26 cellular contexts compared by ENCODE assay signal in the genomic region with DNA sequence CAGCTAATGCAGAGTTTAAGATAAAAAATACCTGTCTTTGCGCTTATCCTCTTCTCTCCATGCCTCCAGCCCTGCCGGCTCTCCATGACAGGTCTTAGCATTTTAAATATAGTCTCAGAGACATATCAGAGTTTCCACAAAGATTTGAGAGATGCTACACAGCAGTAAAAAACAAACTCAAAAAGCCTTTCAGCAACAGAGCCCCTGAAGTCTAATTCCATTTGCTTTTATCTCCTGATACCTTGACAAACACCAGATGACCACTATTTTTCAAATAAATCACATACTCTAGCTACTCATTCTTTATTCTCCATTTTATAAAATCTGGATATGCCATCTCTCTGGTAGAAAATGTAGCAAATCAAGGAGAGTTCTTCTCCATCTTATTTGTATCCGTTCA.
DNase-seq lines count a peak whose midpoint lies in the region; TF ChIP-seq lines count a peak whose summit lies in the region.
"Had no signal": no experiment of that assay in that cellular context is flagged by ENCODE, and none has a peak within 500 bp of the region (broad histone marks: within the 10 kb centered on the region; RNA-seq: fewer than 3 reads in every experiment).

No MANE protein-coding gene starts in this region.

- H3K4me2 ChIP-seq in OCI-LY3 (ENCODE audit: low read length) (peak overlapping the region; percentile 48), SK-N-SH (no peak overlapping the region)
- H3K4me2 ChIP-seq: A549, BLaER1 had no signal

- no peaks in the 10 kb centered on the region for H3K9me3 Mint-ChIP-seq in nephron progenitor cell
- H3K9me3 Mint-ChIP-seq: CD8-positive, alpha-beta memory T cell had no signal

- peak overlapping the region; percentile 11; the same call in 1 of the 2 replicates for H3K4me3 ChIP-seq in BE2C (ENCODE audit: low read depth, low read length)
- H3K4me3 ChIP-seq in OCI-LY3 (ENCODE audit: low read length), result no peak overlapping the region
- H3K4me3 ChIP-seq in SK-N-SH (ENCODE audit: low read depth in 2 of 2, low read length in 1 of 2), result no peak overlapping the region
- no peak overlapping the region for H3K4me3 ChIP-seq in esophagus muscularis mucosa
- H3K4me3 ChIP-seq: A549, BLaER1, GM12878 had no signal

- no peak for TF ChIP-seq RAD21 in SK-N-SH (IDR thresholded peaks at IDR 0.05; ENCODE audit: low read length)

- CTCF ChIA-PET in SK-N-SH (lab: Yijun Ruan, JAX), result interaction anchor here (0.9 to 3.7 kb wide), 4 partner anchors 10 to 98 kb away, joined by 3 to 19 read pairs (median 6); no protein-coding TSS in a partner anchor

- H3K27ac Mint-ChIP-seq in nephron progenitor cell, result peak overlapping the region; percentile 37
- H3K27ac Mint-ChIP-seq: B cell; CD14-positive monocyte; CD4-positive, alpha-beta memory T cell; CD4-positive, CD25-positive, alpha-beta regulatory T cell; CD8-positive, alpha-beta memory T cell had no signal

- H3K4me3 Mint-ChIP-seq in nephron progenitor cell, result no peak overlapping the region
- H3K4me3 Mint-ChIP-seq: B cell; CD14-positive monocyte; CD4-positive, alpha-beta memory T cell; CD4-positive, CD25-positive, alpha-beta regulatory T cell; CD8-positive, alpha-beta memory T cell had no signal

- 41% methylated on average over 3 of the region's 3 CpGs for WGBS in SK-N-SH (ENCODE audit: low lambda C conversion rate)
- WGBS in esophagus muscularis mucosa, result 72% methylated on average over 3 of the region's 3 CpGs

- TF ChIP-seq EP300 in SK-N-SH (IDR thresholded peaks at IDR 0.05; ENCODE audit: borderline replicate concordance in 1 of 2, low read depth in 1 of 2, low read length in 1 of 2) (peak in 1 of 2 experiments; percentile 82; a peak in 2 of 4 replicates), esophagus muscularis mucosa (IDR thresholded peaks at IDR 0.05) (no peak)

- H3K4me1 ChIP-seq in BE2C, result peaks cover 12% of the 10 kb centered on the region; the same call in 1 of the 2 replicates
- peaks cover 11% of the 10 kb centered on the region for H3K4me1 ChIP-seq in OCI-LY3 (ENCODE audit: low read length)
- H3K4me1 ChIP-seq in SK-N-SH (ENCODE audit: control insufficient read depth in 1 of 2, insufficient read depth in 2 of 2, low read depth in 1 of 2, low read length in 1 of 2), result peaks cover 0 to 24% of the 10 kb centered on the region in 2 experiments; a peak in 2 of 4 replicates
- no peaks in the 10 kb centered on the region for H3K4me1 ChIP-seq in esophagus muscularis mucosa
- H3K4me1 ChIP-seq: A549, BLaER1 had no signal

- H3K4me1 Mint-ChIP-seq in nephron progenitor cell, result no peaks in the 10 kb centered on the region
- H3K4me1 Mint-ChIP-seq: B cell; CD14-positive monocyte; CD4-positive, CD25-positive, alpha-beta regulatory T cell; CD8-positive, alpha-beta memory T cell had no signal

- H4K20me1 ChIP-seq in OCI-LY3 (ENCODE audit: insufficient read depth, low read length) (no peaks in the 10 kb centered on the region), SK-N-SH (ENCODE audit: insufficient read depth) (no peaks in the 10 kb centered on the region)
- H4K20me1 ChIP-seq: BLaER1 had no signal

- H3K36me3 ChIP-seq in BE2C (no peaks in the 10 kb centered on the region), OCI-LY3 (replicated peaks; ENCODE audit: low read depth, low read length) (no peaks in the 10 kb centered on the region), SK-N-SH (replicated peaks in 1 of 2; ENCODE audit: control insufficient read depth in 1 of 2, insufficient read depth in 2 of 2, low read length in 1 of 2) (no peaks in the 10 kb centered on the region), esophagus muscularis mucosa (no peaks in the 10 kb centered on the region)
- H3K36me3 ChIP-seq: BLaER1 had no signal

- DNase-seq in BE2C (no peak), SK-N-SH (peak; percentile 14), nephron progenitor cell (no peak), NCI-H2029 treated with DMSO at 0.1 percent for 48 hours (lab: John Stamatoyannopoulos, UW) (no peak), esophagus muscularis mucosa (ENCODE audit: extremely low spot score) (no peak), NAMALWA (ENCODE audit: low spot score) (no peak)
- DNase-seq: AML-193; C1 segment of cervical spinal cord; CD4-positive, alpha-beta memory T cell; CD4-positive, CD25-positive, alpha-beta regulatory T cell; CD8-positive, alpha-beta memory T cell; COR-L47; DMS 273 treated with DMSO at 0.1 percent for 48 hours; DMS153; DMS53; DMS79; DND-41; EL; GDM1 had no signal

- H3K9ac ChIP-seq in OCI-LY3 (ENCODE audit: low read length) (no peak overlapping the region), SK-N-SH (no peak overlapping the region)
- H3K9ac ChIP-seq: BLaER1 had no signal

- H2AFZ ChIP-seq in OCI-LY3 (ENCODE audit: low read depth, low read length), result no peak overlapping the region
- no peak overlapping the region for H2AFZ ChIP-seq in SK-N-SH (ENCODE audit: low read depth)

- no peaks in the 10 kb centered on the region for H3K9me3 ChIP-seq in BE2C
- no peaks in the 10 kb centered on the region for H3K9me3 ChIP-seq in OCI-LY3 (ENCODE audit: insufficient read depth, low read length)
- H3K9me3 ChIP-seq in SK-N-SH, result no peaks in the 10 kb centered on the region
- no peaks in the 10 kb centered on the region for H3K9me3 ChIP-seq in esophagus muscularis mucosa
- H3K9me3 ChIP-seq: A549, BLaER1 had no signal

- H3K27me3 ChIP-seq in BE2C, result no peaks in the 10 kb centered on the region
- no peaks in the 10 kb centered on the region for H3K27me3 ChIP-seq in OCI-LY3 (ENCODE audit: low read depth, low read length)
- H3K27me3 ChIP-seq in SK-N-SH (ENCODE audit: insufficient read depth), result no peaks in the 10 kb centered on the region; the same call in 1 of the 2 replicates
- H3K27me3 ChIP-seq in esophagus muscularis mucosa, result no peaks in the 10 kb centered on the region
- H3K27me3 ChIP-seq: BLaER1 had no signal

- no peak for TF ChIP-seq POLR2A in esophagus muscularis mucosa (IDR thresholded peaks at IDR 0.05; ENCODE audit: low read depth)

- intact Hi-C loops in esophagus muscularis mucosa (cut with DNase I), result no loop called here

- no peaks in the 10 kb centered on the region for H3K27me3 Mint-ChIP-seq in nephron progenitor cell (ENCODE audit: low read depth, poor library complexity)
- H3K27me3 Mint-ChIP-seq: B cell; CD4-positive, CD25-positive, alpha-beta regulatory T cell had no signal

- no peak overlapping the region for H3K27ac ChIP-seq in OCI-LY3 (ENCODE audit: low read length)
- H3K27ac ChIP-seq in SK-N-SH (ENCODE audit: low read depth in 2 of 2, low read length in 1 of 2), result peak overlapping the region in 1 of 2 experiments; percentile 93; a peak in 2 of 4 replicates
- no peak overlapping the region for H3K27ac ChIP-seq in esophagus muscularis mucosa (replicated peaks in 1 of 4)
- H3K27ac ChIP-seq: 22Rv1, A549, BLaER1 had no signal

- no peaks in the 10 kb centered on the region for H3K36me3 Mint-ChIP-seq in nephron progenitor cell (ENCODE audit: low read depth)
- H3K36me3 Mint-ChIP-seq: CD14-positive monocyte; CD4-positive, alpha-beta memory T cell; CD4-positive, CD25-positive, alpha-beta regulatory T cell; CD8-positive, alpha-beta memory T cell had no signal

- POLR2A ChIA-PET in SK-N-SH (lab: Yijun Ruan, JAX), result no interaction called here

- no peaks in the 10 kb centered on the region for H3F3A ChIP-seq in SK-N-SH (replicated peaks; ENCODE audit: insufficient read depth)

- H3K79me2 ChIP-seq in OCI-LY3 (ENCODE audit: low read length) (no peaks in the 10 kb centered on the region), SK-N-SH (ENCODE audit: insufficient read depth) (no peaks in the 10 kb centered on the region)

- H3K9me2 ChIP-seq in SK-N-SH, result no peaks in the 10 kb centered on the region

- TF ChIP-seq CTCF in BE2C (IDR thresholded peaks at IDR 0.05; ENCODE audit: low read depth, low read length), result no peak
- TF ChIP-seq CTCF in OCI-LY3 (IDR thresholded peaks at IDR 0.05; ENCODE audit: low read depth, low read length), result no peak
- no peak for TF ChIP-seq CTCF in SK-N-SH (IDR thresholded peaks at IDR 0.05)
- TF ChIP-seq CTCF in nephron progenitor cell (IDR thresholded peaks at IDR 0.05), result no peak
- no peak for TF ChIP-seq CTCF in esophagus muscularis mucosa (IDR thresholded peaks at IDR 0.05)

TF ChIP-seq in SK-N-SH, 30 proteins besides CTCF, POLR2A, EP300 and RAD21 (continues in another document):
- TF ChIP-seq RCOR1 (IDR thresholded peaks at IDR 0.05; ENCODE audit: low read length) (peak; percentile 35; the same call in 1 of the 2 replicates), GATA2 (CRISPR knock-in tag; IDR thresholded peaks at IDR 0.05) (peak; percentile 89), POLR2AphosphoS5 (IDR thresholded peaks at IDR 0.05; ENCODE audit: low read depth, low read length) (no peak), RFX5 (IDR thresholded peaks at IDR 0.05; ENCODE audit: low read length) (no peak), TEAD4 (IDR thresholded peaks at IDR 0.05; ENCODE audit: borderline replicate concordance, insufficient read depth) (no peak), FOSL2 (IDR thresholded peaks at IDR 0.05; ENCODE audit: borderline replicate concordance, low read depth) (no peak), ELF1 (IDR thresholded peaks at IDR 0.05) (no peak), REST (IDR thresholded peaks at IDR 0.05; ENCODE audit: low read depth, low read length) (no peak)
